Comparison of ENCODE assay signal across 15 cellular contexts in the genomic region with DNA sequence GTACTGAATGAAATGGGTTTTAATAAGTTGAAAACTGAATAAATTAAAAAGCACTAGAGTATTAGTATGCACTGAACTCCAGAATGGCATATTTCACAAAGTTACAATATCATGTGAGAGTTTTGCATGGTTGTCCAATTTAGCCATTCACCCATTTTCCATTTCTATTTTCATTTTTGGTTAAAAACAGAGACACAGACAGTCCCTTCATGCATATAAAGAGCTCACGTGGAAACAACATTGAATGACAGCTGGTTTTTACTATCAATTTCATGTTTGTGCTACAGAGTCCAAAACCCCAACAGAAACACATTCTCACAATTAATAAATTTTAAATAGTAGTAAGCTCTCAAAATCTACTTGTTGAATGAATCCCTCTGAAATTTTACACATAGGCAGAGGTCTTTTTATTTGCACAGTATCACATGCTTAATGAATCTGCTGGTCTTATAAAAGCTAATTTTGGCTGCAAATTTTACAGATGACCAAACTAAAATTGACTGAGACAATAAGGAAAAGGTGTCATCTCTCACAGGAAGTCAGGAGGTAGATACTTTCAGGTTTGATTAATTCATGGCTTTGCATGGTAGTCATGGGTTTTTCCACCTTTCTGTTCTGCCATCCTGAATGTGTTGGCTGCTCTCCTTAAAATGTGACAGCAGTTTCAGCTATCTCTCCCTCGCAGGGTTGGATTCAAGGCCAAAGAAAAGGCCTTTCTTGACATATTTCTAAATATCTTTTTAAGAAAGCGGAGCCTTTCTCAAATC. TPM values are rescaled to one million over a fixed set of nuclear protein-coding genes. Genes with fewer than 3 reads are reported as not detected.
A peak's percentile ranks its signal among the peaks of the same experiment; 100 is the strongest.
DNase-seq lines count a peak whose midpoint lies in the region; ATAC-seq and TF ChIP-seq lines count a peak whose summit lies in the region.
"Had no signal": no experiment of that assay in that cellular context is flagged by ENCODE, and none has a peak within 500 bp of the region (broad histone marks: within the 10 kb centered on the region; RNA-seq: fewer than 3 reads in every experiment).

No MANE protein-coding gene starts in this region.

- no peak for TF ChIP-seq CTCF in GM13976 (IDR thresholded peaks at IDR 0.05; ENCODE audit: borderline replicate concordance, control extremely low read depth, extremely low read depth, insufficient read depth, missing control alignments)

- H3K36me3 ChIP-seq in MG63 = no peaks in the 10 kb centered on the region
- H3K36me3 ChIP-seq: brain microvascular endothelial cell had no signal

- ATAC-seq in GM18508 (IDR thresholded peaks at IDR 0.05; ENCODE audit: insufficient read depth, unreplicated experiment) (peak; percentile 70), GM21360 (IDR thresholded peaks at IDR 0.05; ENCODE audit: unreplicated experiment) (peak; percentile 88), HG02938 (IDR thresholded peaks at IDR 0.05; ENCODE audit: unreplicated experiment) (peak; percentile 95), HG03521 (IDR thresholded peaks at IDR 0.05; ENCODE audit: unreplicated experiment) (peak; percentile 92)

- no peak overlapping the region for H3K4me3 ChIP-seq in MG63

- H3K27me3 ChIP-seq in MG63 = no peaks in the 10 kb centered on the region
- H3K27me3 ChIP-seq: brain microvascular endothelial cell had no signal

- H3K9me3 ChIP-seq in MG63 = no peaks in the 10 kb centered on the region

- no peak for DNase-seq in effector CD4-positive, alpha-beta T cell
- no peak for DNase-seq in GM13976 (ENCODE audit: low spot score)
- no peak for DNase-seq in MG63
- no peak for DNase-seq in NCI-H82 treated with DMSO at 0.1 percent for 48 hours (lab: John Stamatoyannopoulos, UW; ENCODE audit: unreplicated experiment)
- DNase-seq: activated T-cell treated with anti-CD3 and anti-CD28 coated beads, Interleukin-2, amount 50 U/mL, for 48 hours; brain microvascular endothelial cell; H9; KG1; retina had no signal

- in situ Hi-C loops in GM13976 (cut with MboI; ENCODE audit: low sequenced_read_pairs, unreplicated experiment) = no loop called here

RNA-seq across cellular contexts. Expression of gene DDI1, which starts 20.6 kb away (rescaled TPM):
- not detected in 2 replicates for total RNA-seq in MG63 (2014; rRNA removed; shearing (Covaris generic); ENCODE audit: low replicate concordance)
- total RNA-seq: Daoy, H9, mucosa of gallbladder had no signal
